In the genomic region with DNA sequence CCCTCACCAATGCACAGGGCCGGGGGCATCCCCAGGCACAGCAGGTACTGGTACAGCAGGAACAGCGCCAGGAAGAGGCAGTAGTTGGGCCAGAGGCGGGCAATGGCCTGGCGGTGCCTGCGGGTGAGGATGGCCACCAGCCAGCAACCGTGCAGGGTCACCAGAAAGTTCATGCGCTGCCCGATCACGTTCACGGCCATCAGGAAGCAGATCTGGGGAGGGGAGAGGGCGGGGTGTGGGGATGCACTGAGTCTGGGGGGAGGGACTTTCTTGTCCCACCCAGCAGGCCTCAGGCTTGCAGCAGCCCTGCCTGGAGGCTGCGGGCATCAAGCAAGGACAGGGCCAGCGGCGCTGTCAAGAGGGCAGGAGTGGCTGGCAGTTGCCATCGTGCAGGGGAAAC, we compare ENCODE assay signal across 15 cellular contexts. TPM values are rescaled to one million over a fixed set of nuclear protein-coding genes. Genes with fewer than 3 reads are reported as not detected.
DNase-seq lines count a peak whose midpoint lies in the region; ATAC-seq and TF ChIP-seq lines count a peak whose summit lies in the region.
"Had no signal": no experiment of that assay in that cellular context is flagged by ENCODE, and none has a peak within 500 bp of the region (broad histone marks: within the 10 kb centered on the region; RNA-seq: fewer than 3 reads in every experiment).

No MANE protein-coding gene starts in this region.

- peaks cover 58% of the 10 kb centered on the region for H3K36me3 Mint-ChIP-seq in activated T-cell treated with anti-CD3 and anti-CD28 coated beads, Interleukin-2, amount 50 U/mL, for 24 hours (ENCODE audit: low read depth)
- peaks cover 0 to 3% of the 10 kb centered on the region in 2 donors for H3K36me3 Mint-ChIP-seq in activated T-cell treated with anti-CD3 and anti-CD28 coated beads, Interleukin-2, amount 50 U/mL, for 72 hours (ENCODE audit: insufficient read depth in 2 of 2)

- H3K9me1 ChIP-seq in IMR-90 (ENCODE audit: insufficient read depth, low read length) = no peaks in the 10 kb centered on the region; the same call in 1 of the 2 replicates

- H2BK15ac ChIP-seq in IMR-90 (ENCODE audit: low read depth, low read length) = no peak overlapping the region

- no peaks in the 10 kb centered on the region for H3K27me3 ChIP-seq in IMR-90 (ENCODE audit: control insufficient read depth, insufficient read depth, low read length)
- no peaks in the 10 kb centered on the region for H3K27me3 ChIP-seq in ovary
- H3K27me3 ChIP-seq: vagina had no signal

- H3K9ac ChIP-seq in IMR-90 (ENCODE audit: low read depth, low read length) = no peak overlapping the region

- H2AK5ac ChIP-seq in IMR-90 (ENCODE audit: low read depth, low read length) = peak overlapping the region; percentile 59; the same call in 1 of the 2 replicates

- dilution Hi-C loops in IMR-90 (cut with HindIII; ENCODE audit: low sequenced_read_pairs, unreplicated experiment) = no loop called here

- H3K18ac ChIP-seq in IMR-90 (ENCODE audit: low read depth, low read length) = no peak overlapping the region

- no peak overlapping the region for H2BK120ac ChIP-seq in IMR-90 (ENCODE audit: low read depth, low read length)

- no peak overlapping the region for H4K8ac ChIP-seq in IMR-90 (ENCODE audit: low read depth in 2 of 2, low read length in 2 of 2)

- no peaks in the 10 kb centered on the region for H3K27me3 Mint-ChIP-seq in activated T-cell treated with anti-CD3 and anti-CD28 coated beads, Interleukin-2, amount 50 U/mL, for 24 hours
- no peaks in the 10 kb centered on the region for H3K27me3 Mint-ChIP-seq in activated T-cell treated with anti-CD3 and anti-CD28 coated beads, Interleukin-2, amount 50 U/mL, for 72 hours (ENCODE audit: low read depth)
- H3K27me3 Mint-ChIP-seq: activated B cell treated with CpG ODN at 0.5 μM for 24 hours had no signal

- H3K27ac ChIP-seq in IMR-90 (ENCODE audit: insufficient read depth, low read length) (no peak overlapping the region), ovary (no peak overlapping the region)
- H3K27ac ChIP-seq: vagina had no signal

- no peak for DNase-seq in activated T-cell treated with anti-CD3 and anti-CD28 coated beads, Interleukin-2, amount 50 U/mL, for 24 hours
- no peak for DNase-seq in activated T-cell treated with anti-CD3 and anti-CD28 coated beads, Interleukin-2, amount 50 U/mL, for 72 hours
- no peak for DNase-seq in IMR-90
- peak; percentile 39 for DNase-seq in astrocyte of the hippocampus (ENCODE audit: low read depth, low spot score)
- DNase-seq in stimulated activated naive CD4-positive, alpha-beta T cell (lab: John Stamatoyannopoulos, UW) = peak in 4 of 6 experiments; percentile 6 to 39 (median 18)
- no peak for DNase-seq in ovary
- no peak for DNase-seq in RKO (ENCODE audit: low spot score)
- DNase-seq in NCI-H510A (lab: John Stamatoyannopoulos, UW) = no peak
- DNase-seq: activated B cell treated with CpG ODN at 0.5 μM for 24 hours; activated T-cell treated with anti-CD3 and anti-CD28 coated beads, Interleukin-2, amount 50 U/mL, for 1 hour; mucosa of descending colon; NCI-H1417 treated with DMSO at 0.1 percent for 48 hours; NCI-H774; posterior cingulate gyrus had no signal

- no peak overlapping the region for H3K4ac ChIP-seq in IMR-90 (ENCODE audit: low read depth, low read length)

- TF ChIP-seq CTCF in IMR-90 (conservative IDR thresholded peaks at IDR 0.05; ENCODE audit: low read depth, low read length) = no peak
- no peak for TF ChIP-seq CTCF in ovary (IDR thresholded peaks at IDR 0.05)

- H3K9me3 Mint-ChIP-seq in activated T-cell treated with anti-CD3 and anti-CD28 coated beads, Interleukin-2, amount 50 U/mL, for 24 hours = no peaks in the 10 kb centered on the region
- no peaks in the 10 kb centered on the region for H3K9me3 Mint-ChIP-seq in activated T-cell treated with anti-CD3 and anti-CD28 coated beads, Interleukin-2, amount 50 U/mL, for 72 hours
- H3K9me3 Mint-ChIP-seq: activated B cell treated with CpG ODN at 0.5 μM for 24 hours had no signal

- H3K56ac ChIP-seq in IMR-90 (ENCODE audit: extremely low read depth, insufficient read depth, low read length) = no peak overlapping the region

- no peak overlapping the region for H3K23ac ChIP-seq in IMR-90 (ENCODE audit: low read depth, low read length)

- H4K20me1 ChIP-seq in IMR-90 (ENCODE audit: insufficient read depth, low read length) = peaks cover 41% of the 10 kb centered on the region

- no peak for TF ChIP-seq EP300 in ovary (IDR thresholded peaks at IDR 0.05)

- peaks cover 0 to 41% of the 10 kb centered on the region in 2 experiments; a peak in 3 of 4 replicates for H3K79me1 ChIP-seq in IMR-90 (ENCODE audit: low read depth in 1 of 2, low read length in 2 of 2)

- no peak for TF ChIP-seq POLR2A in IMR-90 (IDR thresholded peaks at IDR 0.05; ENCODE audit: low read depth, low read length)
- no peak for TF ChIP-seq POLR2A in ovary (IDR thresholded peaks at IDR 0.05)

- H3K4me3 ChIP-seq in IMR-90 (ENCODE audit: insufficient read depth, low read depth, low read length) (no peak overlapping the region), ovary (no peak overlapping the region)
- H3K4me3 ChIP-seq: mucosa of descending colon, vagina had no signal

- H3K36me3 ChIP-seq in IMR-90 (ENCODE audit: control insufficient read depth, insufficient read depth, low read length) = peaks cover 73% of the 10 kb centered on the region
- no peaks in the 10 kb centered on the region for H3K36me3 ChIP-seq in ovary

- H3K4me1 ChIP-seq in IMR-90 (ENCODE audit: control insufficient read depth, insufficient read depth, low read length) (no peaks in the 10 kb centered on the region), ovary (ENCODE audit: insufficient read depth) (no peaks in the 10 kb centered on the region)
- H3K4me1 ChIP-seq: vagina had no signal

- ATAC-seq in activated T-cell treated with anti-CD3 and anti-CD28 coated beads, Interleukin-2, amount 50 U/mL, for 72 hours (replicated peaks in 1 of 2) = no peak
- no peak for ATAC-seq in IMR-90 (ENCODE audit: low read depth)
- ATAC-seq: mucosa of descending colon had no signal

- H2BK20ac ChIP-seq in IMR-90 (ENCODE audit: low read depth, low read length) = no peak overlapping the region

- intact Hi-C loops in IMR-90 (cut with micrococcal nuclease) = no loop called here
- intact Hi-C loops in ovary (cut with DNase I) = loop anchor here in 1 of 4 donors (10.0 kb wide), 1 partner anchor 483 kb away; a partner anchor contains a TSS

- no peak overlapping the region for H3K14ac ChIP-seq in IMR-90 (replicated peaks; ENCODE audit: low read depth, low read length)

- TF ChIP-seq RAD21 in IMR-90 (IDR thresholded peaks at IDR 0.05; ENCODE audit: low read length) = no peak

- 95% methylated on average over 4 of the region's 15 CpGs; no CpG with 5 or more reads in 1 of the 2 experiments for WGBS in IMR-90 (ENCODE audit: extremely low coverage in 2 of 2, insufficient read length in 1 of 2), 2 experiments
- 77 to 88% (median 82%) methylated on average over 12 to 15 of the region's 15 CpGs for WGBS in ovary, 3 donors

- no peak overlapping the region for H3K4me2 ChIP-seq in IMR-90 (ENCODE audit: low read depth, low read length)

- no peak overlapping the region for H3K4me3 Mint-ChIP-seq in activated T-cell treated with anti-CD3 and anti-CD28 coated beads, Interleukin-2, amount 50 U/mL, for 24 hours
- no peak overlapping the region for H3K4me3 Mint-ChIP-seq in activated T-cell treated with anti-CD3 and anti-CD28 coated beads, Interleukin-2, amount 50 U/mL, for 72 hours
- H3K4me3 Mint-ChIP-seq: activated B cell treated with CpG ODN at 0.5 μM for 24 hours had no signal

- H3K27ac Mint-ChIP-seq in activated T-cell treated with anti-CD3 and anti-CD28 coated beads, Interleukin-2, amount 50 U/mL, for 24 hours = peak overlapping the region; percentile 55
- H3K27ac Mint-ChIP-seq in activated T-cell treated with anti-CD3 and anti-CD28 coated beads, Interleukin-2, amount 50 U/mL, for 72 hours = no peak overlapping the region
- H3K27ac Mint-ChIP-seq: activated B cell treated with CpG ODN at 0.5 μM for 24 hours had no signal

- H2BK5ac ChIP-seq in IMR-90 (ENCODE audit: low read depth, low read length, poor library complexity, severe bottlenecking) = no peak overlapping the region

- no TSS peak for BruUV-seq in IMR-90 (replicated peaks; lab: Mats Ljungman, UMichigan)

- CTCF ChIA-PET in IMR-90 (lab: Yijun Ruan, JAX) = no interaction called here

- in situ Hi-C loops in IMR-90 (cut with MboI; ENCODE audit: low sequenced_read_pairs) = no loop called here

- H4K5ac ChIP-seq in IMR-90 (ENCODE audit: low read depth, low read length) = no peak overlapping the region

- H4K91ac ChIP-seq in IMR-90 (ENCODE audit: insufficient read depth, low read depth, low read length) = no peak overlapping the region

- peaks cover 4% of the 10 kb centered on the region for H3K4me1 Mint-ChIP-seq in activated T-cell treated with anti-CD3 and anti-CD28 coated beads, Interleukin-2, amount 50 U/mL, for 24 hours (ENCODE audit: low read depth)
- H3K4me1 Mint-ChIP-seq in activated T-cell treated with anti-CD3 and anti-CD28 coated beads, Interleukin-2, amount 50 U/mL, for 72 hours (ENCODE audit: low read depth) = no peaks in the 10 kb centered on the region
- H3K4me1 Mint-ChIP-seq: activated B cell treated with CpG ODN at 0.5 μM for 24 hours had no signal

- H2AFZ ChIP-seq in IMR-90 (replicated peaks; ENCODE audit: low read length, poor library complexity) = no peak overlapping the region

- no peak overlapping the region for H2AK9ac ChIP-seq in IMR-90 (replicated peaks; ENCODE audit: low read depth, low read length, poor library complexity)

- POLR2A ChIA-PET in IMR-90 (lab: Charles Lee; ENCODE audit: unreplicated experiment) = no interaction called here

- H3K9me3 ChIP-seq in IMR-90 (ENCODE audit: control insufficient read depth, insufficient read depth, low read length) (no peaks in the 10 kb centered on the region), ovary (no peaks in the 10 kb centered on the region)
- H3K9me3 ChIP-seq: mucosa of descending colon, vagina had no signal

RNA-seq across cellular contexts. Expression of a gene that starts 25.4 kb away (rescaled TPM):
- 10 to 100 TPM; 25.9 to 34.9 TPM for total RNA-seq in activated T-cell treated with anti-CD3 and anti-CD28 coated beads, Interleukin-2, amount 50 U/mL, for 72 hours
- 12.8 and 12.9 TPM in 2 replicates for total RNA-seq in IMR-90 (2012; rRNA removed)
- 18.4 and 23.4 TPM in 2 replicates for polyA plus RNA-seq in IMR-90 (2012; rRNA removed)
- 16.4 and 19.7 TPM in 2 replicates for polyA plus RNA-seq in IMR-90 (2012; cell fraction: cytosol; rRNA removed)
- 25.5 and 154 TPM in 2 replicates for polyA plus RNA-seq in IMR-90 (2012; cell fraction: nucleus; rRNA removed; ENCODE audit: low replicate concordance)
- total RNA-seq in ovary = 10 to 100 TPM in 6 of 7 donors, 1 to 10 TPM in 1; 8.2 to 36.5 (median 20.5) TPM
- 10 to 100 TPM in 1 of 2 donors, under 1 TPM in 1; 0.45 to 12.9 TPM for polyA plus RNA-seq in ovary

RNA-seq across cellular contexts. Expression of a gene that starts 25.5 kb away (rescaled TPM):
- 10 to 100 TPM; 58.6 to 64.5 TPM for total RNA-seq in activated T-cell treated with anti-CD3 and anti-CD28 coated beads, Interleukin-2, amount 50 U/mL, for 72 hours
- total RNA-seq in IMR-90 (2012; rRNA removed) (6.9 and 8.1 TPM in 2 replicates), ovary (10 to 100 TPM; 17.3 to 26.5 (median 22.2) TPM)
- polyA plus RNA-seq in IMR-90 (2012; rRNA removed) (17.4 and 24.1 TPM in 2 replicates), ovary (10 to 100 TPM in 1 of 2 donors, 1 to 10 TPM in 1; 4.7 to 14.0 TPM)
- 13.4 and 20.8 TPM in 2 replicates for polyA plus RNA-seq in IMR-90 (2012; cell fraction: cytosol; rRNA removed)
- 31.6 and 83.7 TPM in 2 replicates for polyA plus RNA-seq in IMR-90 (2012; cell fraction: nucleus; rRNA removed; ENCODE audit: low replicate concordance)

RNA-seq across cellular contexts. Expression of a gene that starts 45.4 kb away (rescaled TPM):
- total RNA-seq in activated T-cell treated with anti-CD3 and anti-CD28 coated beads, Interleukin-2, amount 50 U/mL, for 72 hours = 10 to 100 TPM in 1 of 2 donors, 1 to 10 TPM in 1; 8.4 to 10.5 TPM
- total RNA-seq in IMR-90 (2012; rRNA removed) = not detected in 2 replicates
- 0.21 and 0.34 TPM in 2 replicates for polyA plus RNA-seq in IMR-90 (2012; rRNA removed)
- 0.19 and 0.21 TPM in 2 replicates for polyA plus RNA-seq in IMR-90 (2012; cell fraction: cytosol; rRNA removed)
- 0.11 and 0.23 TPM in 2 replicates for polyA plus RNA-seq in IMR-90 (2012; cell fraction: nucleus; rRNA removed; ENCODE audit: low replicate concordance)
- 1 to 10 TPM in 1 of 7 donors, under 1 TPM in 3, not detected in 3; 0.12 to 1.0 (median 0.25) TPM for total RNA-seq in ovary
- under 1 TPM in 1 of 2 donors, not detected in 1; 0.28 TPM for polyA plus RNA-seq in ovary
- total RNA-seq: vagina had no signal

RNA-seq across cellular contexts. Expression of a gene that starts 53.3 kb away (rescaled TPM):
- 100 to 1,000 TPM in 1 of 2 donors, 10 to 100 TPM in 1; 94.1 to 141 TPM for total RNA-seq in activated T-cell treated with anti-CD3 and anti-CD28 coated beads, Interleukin-2, amount 50 U/mL, for 72 hours
- total RNA-seq in IMR-90 (2012; rRNA removed) (36.2 and 48.6 TPM in 2 replicates), ovary (10 to 100 TPM; 27.8 to 93.5 (median 49.1) TPM)
- polyA plus RNA-seq in IMR-90 (2012; rRNA removed) (372 and 392 TPM in 2 replicates), ovary (10 to 100 TPM; 13.0 to 62.1 TPM)
- 218 and 326 TPM in 2 replicates for polyA plus RNA-seq in IMR-90 (2012; cell fraction: cytosol; rRNA removed)
- 957 and 2,926 TPM in 2 replicates for polyA plus RNA-seq in IMR-90 (2012; cell fraction: nucleus; rRNA removed; ENCODE audit: low replicate concordance)

Comparison
In these comparisons a context has a peak if more than half of its experiments do, and no peak if none do; other contexts are left out.
1. DNase-seq: peak in astrocyte of the hippocampus (single experiment) and stimulated activated naive CD4-positive, alpha-beta T cell (4 of 6); none in activated T-cell treated with anti-CD3 and anti-CD28 coated beads, Interleukin-2, amount 50 U/mL, for 24 hours (single experiment), activated T-cell treated with anti-CD3 and anti-CD28 coated beads, Interleukin-2, amount 50 U/mL, for 72 hours (0 of 2), IMR-90 (single experiment), ovary (0 of 5), RKO (single experiment) and NCI-H510A (single experiment).